In the genomic region with DNA sequence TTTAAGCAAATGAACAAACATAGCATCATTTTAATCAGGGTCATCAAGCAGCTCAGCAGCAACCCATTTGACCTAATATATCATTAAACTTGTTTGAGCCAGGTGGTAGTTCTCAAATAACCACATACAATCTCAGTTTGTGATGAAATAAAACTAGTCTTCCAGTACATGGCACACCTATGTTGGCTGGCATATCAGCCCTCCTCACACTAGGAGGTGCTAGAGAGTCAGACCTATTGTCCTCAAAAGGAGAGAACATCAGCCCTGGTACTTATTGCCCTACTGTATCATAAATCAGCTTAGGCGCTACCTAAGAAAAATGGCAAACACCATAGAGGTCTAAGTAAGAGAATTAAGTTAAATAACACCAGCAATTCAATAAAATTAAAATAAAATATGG, we compare ENCODE assay signal across 14 cellular contexts.
A peak's percentile ranks its signal among the peaks of the same experiment; 100 is the strongest.
DNase-seq lines count a peak whose midpoint lies in the region; ATAC-seq, FAIRE-seq and TF ChIP-seq lines count a peak whose summit lies in the region.
"Had no signal": no experiment of that assay in that cellular context is flagged by ENCODE, and none has a peak within 500 bp of the region (broad histone marks: within the 10 kb centered on the region; RNA-seq: fewer than 3 reads in every experiment).

No MANE protein-coding gene starts in this region.

- H3K9ac ChIP-seq in kidney (ENCODE audit: low read length in 2 of 2), result no peak overlapping the region

- H3K4me1 ChIP-seq in kidney (ENCODE audit: control insufficient read depth in 1 of 2, insufficient read depth in 1 of 2, low read depth in 1 of 2, low read length in 2 of 2), result no peaks in the 10 kb centered on the region
- H3K4me1 ChIP-seq: psoas muscle had no signal

- H3K36me3 Mint-ChIP-seq in endothelial cell (ENCODE audit: low read depth, unreplicated experiment), result no peaks in the 10 kb centered on the region
- no peaks in the 10 kb centered on the region for H3K36me3 Mint-ChIP-seq in mesothelial cell of epicardium

- POLR2A ChIA-PET in AG04450 (lab: Yijun Ruan, JAX), result no interaction called here

- TF ChIP-seq CTCF in AG04450 (IDR thresholded peaks at IDR 0.05; ENCODE audit: low read depth, low read length) (0 out of 2 replicates have a peak, but pooled peaks have one; percentile 17), GM10266 (IDR thresholded peaks at IDR 0.05; ENCODE audit: control insufficient read depth, insufficient read depth, low read depth, missing control alignments) (peak; percentile 17), NB4 (IDR thresholded peaks at IDR 0.05; ENCODE audit: low read depth, low read length) (peak; percentile 63), endothelial cell (IDR thresholded peaks at IDR 0.05; ENCODE audit: unreplicated experiment) (peak; percentile 23), kidney (IDR thresholded peaks at IDR 0.05; ENCODE audit: borderline replicate concordance, extremely low read depth, insufficient read depth) (no peak), mesothelial cell of epicardium (IDR thresholded peaks at IDR 0.05; ENCODE audit: unreplicated experiment) (no peak)

- H3K4me3 Mint-ChIP-seq in endothelial cell (ENCODE audit: unreplicated experiment) (no peak overlapping the region), mesothelial cell of epicardium (no peak overlapping the region)
- H3K4me3 Mint-ChIP-seq: central memory CD8-positive, alpha-beta T cell; T-helper 17 cell had no signal

- no peak for FAIRE-seq in kidney (lab: Jason Lieb, UNC)
- FAIRE-seq: frontal cortex had no signal

- H3K27ac Mint-ChIP-seq in endothelial cell (ENCODE audit: unreplicated experiment), result no peak overlapping the region
- no peak overlapping the region for H3K27ac Mint-ChIP-seq in mesothelial cell of epicardium
- H3K27ac Mint-ChIP-seq: T-helper 17 cell had no signal

- H3K27me3 ChIP-seq in AG04450 (ENCODE audit: control insufficient read depth, insufficient read depth, low read length), result no peaks in the 10 kb centered on the region

- no peaks in the 10 kb centered on the region for H3K9me3 Mint-ChIP-seq in endothelial cell (ENCODE audit: unreplicated experiment)
- peaks cover 3% of the 10 kb centered on the region for H3K9me3 Mint-ChIP-seq in mesothelial cell of epicardium

- H3K27ac ChIP-seq in AG04450 (ENCODE audit: low read depth, low read length) (no peak overlapping the region), kidney (ENCODE audit: low read depth in 2 of 2, low read length in 2 of 2) (no peak overlapping the region)
- H3K27ac ChIP-seq: psoas muscle had no signal

- H3K27me3 Mint-ChIP-seq in endothelial cell (ENCODE audit: unreplicated experiment) (no peaks in the 10 kb centered on the region), mesothelial cell of epicardium (ENCODE audit: low read depth) (no peaks in the 10 kb centered on the region)

- H3K9me3 ChIP-seq in AG04450 (ENCODE audit: control insufficient read depth, insufficient read depth, low read length), result no peaks in the 10 kb centered on the region
- peaks cover 0 to 4% of the 10 kb centered on the region in 2 donors for H3K9me3 ChIP-seq in kidney (ENCODE audit: control insufficient read depth in 1 of 2, low read length in 2 of 2)
- H3K9me3 ChIP-seq: psoas muscle had no signal

- intact Hi-C loops in kidney (cut with DNase I), result no loop called here

- CTCF ChIA-PET in AG04450 (lab: Charles Lee), result interaction anchor here (0.9 kb wide), 1 partner anchor 12 kb away, joined by 3 read pairs; no protein-coding TSS in a partner anchor

- no peaks in the 10 kb centered on the region for H3K36me3 ChIP-seq in kidney (ENCODE audit: control insufficient read depth in 1 of 2, insufficient read depth in 2 of 2, low read length in 2 of 2)

- no peaks in the 10 kb centered on the region for H3K4me1 Mint-ChIP-seq in endothelial cell (ENCODE audit: unreplicated experiment)
- peaks cover 22% of the 10 kb centered on the region for H3K4me1 Mint-ChIP-seq in mesothelial cell of epicardium
- H3K4me1 Mint-ChIP-seq: central memory CD8-positive, alpha-beta T cell; T-helper 17 cell had no signal

- no peak for ATAC-seq in HG02981 (IDR thresholded peaks at IDR 0.05; ENCODE audit: unreplicated experiment)
- ATAC-seq: psoas muscle, T-helper 17 cell had no signal

- H3K4me3 ChIP-seq in AG04450 (ENCODE audit: low read depth, low read length) (no peak overlapping the region), NB4 (ENCODE audit: low read depth, low read length) (no peak overlapping the region), kidney (ENCODE audit: low read length in 2 of 2) (no peak overlapping the region)
- H3K4me3 ChIP-seq: psoas muscle had no signal

- no peak for TF ChIP-seq POLR2A in NB4 (IDR thresholded peaks at IDR 0.05; ENCODE audit: extremely low read depth, insufficient read length)

- DNase-seq in AG04450 (ENCODE audit: low read depth, low spot score), result no peak
- no peak for DNase-seq in GM10266 (ENCODE audit: extremely low spot score)
- peak; percentile 35 for DNase-seq in NB4 (ENCODE audit: low read depth)
- no peak for DNase-seq in endothelial cell (ENCODE audit: low spot score)
- no peak for DNase-seq in NCI-H1048 (lab: John Stamatoyannopoulos, UW)
- DNase-seq in kidney, result no peak
- no peak for DNase-seq in mesothelial cell of epicardium (ENCODE audit: low spot score in 2 of 2, unreplicated experiment in 2 of 2)
- DNase-seq: DMS153, NCI-H345, psoas muscle, T-helper 17 cell had no signal

Comparison
In these comparisons a context has a peak if more than half of its experiments do, and no peak if none do; other contexts are left out.
1. CTCF ChIP-seq: peak in AG04450 (single experiment), GM10266 (single experiment), NB4 (single experiment) and endothelial cell (single experiment); none in kidney (single experiment) and mesothelial cell of epicardium (single experiment).